ENCODE assay signal across 8 cellular contexts in the genomic region with DNA sequence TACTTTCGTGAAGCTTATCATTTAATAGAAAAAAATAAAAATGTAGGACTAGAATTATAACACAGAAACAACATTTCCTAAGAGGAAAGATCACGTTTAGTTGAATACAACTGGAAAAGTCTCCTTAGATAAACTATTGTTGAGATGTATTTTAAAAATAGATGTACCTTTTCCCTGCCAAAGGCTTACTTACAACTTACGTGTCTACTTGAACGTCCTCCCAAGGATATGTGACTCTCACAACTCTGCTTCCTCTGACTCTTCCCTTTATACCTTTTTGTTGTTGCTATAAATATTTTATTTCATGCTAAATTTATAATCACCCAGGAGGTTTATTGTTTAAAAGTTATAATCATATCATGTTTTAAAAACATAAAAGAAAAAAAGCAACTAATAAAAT.
"Had no signal": no experiment of that assay in that cellular context is flagged by ENCODE, and none has a peak within 500 bp of the region (broad histone marks: within the 10 kb centered on the region; RNA-seq: fewer than 3 reads in every experiment).

No MANE protein-coding gene starts in this region.

- ATAC-seq: GM12878 had no signal

- FAIRE-seq: G401.6, GM12878, GM12891, GM12892, GM18507, GM19239 had no signal

- H3K4me3 ChIP-seq: GM12878 had no signal

- DNase-seq: GDM1, GF-D8 had no signal
